In genomic region chr6:54112171-54112650, GRCh38 we compare ENCODE assay signal across 28 cellular contexts. TPM values are rescaled to one million over a fixed set of nuclear protein-coding genes. Genes with fewer than 3 reads are reported as not detected.
DNase-seq lines count a peak whose midpoint lies in the region; ATAC-seq, FAIRE-seq and TF ChIP-seq lines count a peak whose summit lies in the region.
"Had no signal": no experiment of that assay in that cellular context is flagged by ENCODE, and none has a peak within 500 bp of the region (broad histone marks: within the 10 kb centered on the region; RNA-seq: fewer than 3 reads in every experiment).

No MANE protein-coding gene starts in this region.

- H3K36me3 ChIP-seq in astrocyte (ENCODE audit: insufficient read depth, low read length) (no peaks in the 10 kb centered on the region), skeletal muscle satellite cell (ENCODE audit: insufficient read depth, low read length) (no peaks in the 10 kb centered on the region), pancreas (no peaks in the 10 kb centered on the region)
- H3K36me3 ChIP-seq: BE2C, sigmoid colon, SJCRH30, upper lobe of right lung had no signal

- no peak for TF ChIP-seq POLR2A in H54 (IDR thresholded peaks at IDR 0.05; ENCODE audit: low read depth, low read length)

- no peak for ATAC-seq in foreskin keratinocyte
- no peak for ATAC-seq in GM18861 (IDR thresholded peaks at IDR 0.05; ENCODE audit: unreplicated experiment)
- no peak for ATAC-seq in pancreas
- ATAC-seq: activated CD4-positive, alpha-beta T cell treated with anti-CD3 and anti-CD28 coated beads for 36 hours; naive thymus-derived CD4-positive, alpha-beta T cell; Panc1; T-cell; upper lobe of right lung had no signal

- H3K36me3 Mint-ChIP-seq in astrocyte (ENCODE audit: low read depth, unreplicated experiment): peaks cover 1% of the 10 kb centered on the region
- H3K36me3 Mint-ChIP-seq: T-cell had no signal

- FAIRE-seq in H54 (lab: Jason Lieb, UNC): peak; percentile 81
- FAIRE-seq in astrocyte (lab: Jason Lieb, UNC): no peak
- no peak for FAIRE-seq in pancreas (lab: Jason Lieb, UNC)
- FAIRE-seq: HTR-8/SVneo had no signal

- no peaks in the 10 kb centered on the region for H3K9me3 Mint-ChIP-seq in astrocyte (ENCODE audit: unreplicated experiment)

- H3K27me3 Mint-ChIP-seq in astrocyte (ENCODE audit: low read depth, unreplicated experiment): peaks cover 4% of the 10 kb centered on the region
- H3K27me3 Mint-ChIP-seq: activated T-cell treated with anti-CD3 and anti-CD28 coated beads, Interleukin-2, amount 50 U/mL, for 24 hours; dendritic cell treated with granulocyte-macrophage colony-stimulating factor and Interleukin-4, amounts not matched to agents 40 ng/mL and 50 ng/mL, for 4 days had no signal

- no peak overlapping the region for H3K27ac ChIP-seq in astrocyte (ENCODE audit: low read depth, low read length)
- H3K27ac ChIP-seq in foreskin keratinocyte: no peak overlapping the region
- no peak overlapping the region for H3K27ac ChIP-seq in pancreas
- H3K27ac ChIP-seq: sigmoid colon, SJCRH30, upper lobe of right lung had no signal

- 67 to 70% methylated on average over 1 of the region's 1 CpG for WGBS in pancreas, 2 donors

- no peak overlapping the region for H3K9ac ChIP-seq in astrocyte (ENCODE audit: low read length)
- no peak overlapping the region for H3K9ac ChIP-seq in skeletal muscle satellite cell (ENCODE audit: low read depth, low read length)

- DNase-seq in H54 (ENCODE audit: insufficient read length, low spot score): no peak
- DNase-seq in astrocyte (ENCODE audit: low read depth): peak; percentile 47
- DNase-seq in foreskin keratinocyte: peak; percentile 14 to 53
- no peak for DNase-seq in AML-193 (lab: John Stamatoyannopoulos, UW)
- no peak for DNase-seq in pancreas
- DNase-seq in cerebellar cortex (ENCODE audit: low spot score): no peak
- DNase-seq: activated CD4-positive, alpha-beta T cell treated with anti-CD3 and anti-CD28 coated beads for 36 hours; activated CD8-positive, alpha-beta memory T cell treated with anti-CD3 and anti-CD28 coated beads for 24 hours; activated T-cell treated with anti-CD3 and anti-CD28 coated beads, Interleukin-2, amount 50 U/mL, for 24 hours; BE2C; DMS53; GDM1; KG1; naive thymus-derived CD4-positive, alpha-beta T cell; NCI-H1694 treated with DMSO at 0.1 percent for 48 hours; NCI-H2171 treated with DMSO at 0.1 percent for 48 hours; NCI-H524 treated with DMSO at 0.1 percent for 48 hours; sigmoid colon; SJCRH30; T-cell; upper lobe of right lung had no signal

- H4K20me1 ChIP-seq in astrocyte (ENCODE audit: insufficient read depth, low read length): no peaks in the 10 kb centered on the region

- H3K4me3 Mint-ChIP-seq in astrocyte (ENCODE audit: unreplicated experiment): no peak overlapping the region
- H3K4me3 Mint-ChIP-seq: activated CD4-positive, alpha-beta T cell treated with anti-CD3 and anti-CD28 coated beads for 36 hours; activated T-cell treated with anti-CD3 and anti-CD28 coated beads, Interleukin-2, amount 50 U/mL, for 24 hours; dendritic cell treated with granulocyte-macrophage colony-stimulating factor and Interleukin-4, amounts not matched to agents 40 ng/mL and 50 ng/mL, for 4 days; mesothelial cell of epicardium; naive thymus-derived CD4-positive, alpha-beta T cell; T-cell had no signal

- H3K9me3 ChIP-seq in astrocyte (ENCODE audit: insufficient read depth, low read depth, low read length) (no peaks in the 10 kb centered on the region), skeletal muscle satellite cell (replicated peaks; ENCODE audit: low read length) (no peaks in the 10 kb centered on the region), pancreas (no peaks in the 10 kb centered on the region)
- H3K9me3 ChIP-seq: BE2C, SJCRH30, upper lobe of right lung had no signal

- TF ChIP-seq CTCF in astrocyte (IDR thresholded peaks at IDR 0.05; ENCODE audit: insufficient read depth, low read depth, low read length): no peak
- TF ChIP-seq CTCF in foreskin keratinocyte (conservative IDR thresholded peaks at IDR 0.05): no peak
- TF ChIP-seq CTCF in pancreas (IDR thresholded peaks at IDR 0.05): no peak

- H3K27me3 ChIP-seq in astrocyte (ENCODE audit: insufficient read depth, low read length) (no peaks in the 10 kb centered on the region), foreskin keratinocyte (no peaks in the 10 kb centered on the region), skeletal muscle satellite cell (ENCODE audit: control insufficient read depth, insufficient read depth, low read length) (no peaks in the 10 kb centered on the region), pancreas (no peaks in the 10 kb centered on the region)
- H3K27me3 ChIP-seq: BE2C, sigmoid colon, SJCRH30, upper lobe of right lung had no signal

- no peak overlapping the region for H3K4me3 ChIP-seq in astrocyte (ENCODE audit: insufficient read depth, low read depth, low read length)
- H3K4me3 ChIP-seq in skeletal muscle satellite cell (ENCODE audit: low read length): no peak overlapping the region
- H3K4me3 ChIP-seq in pancreas: no peak overlapping the region
- H3K4me3 ChIP-seq: sigmoid colon, SJCRH30, upper lobe of right lung had no signal

- H3K4me1 ChIP-seq in astrocyte (ENCODE audit: insufficient read depth, low read length) (no peaks in the 10 kb centered on the region), foreskin keratinocyte (peaks cover 9% of the 10 kb centered on the region), skeletal muscle satellite cell (ENCODE audit: control insufficient read depth, insufficient read depth, low read length) (peaks cover 30% of the 10 kb centered on the region), pancreas (no peaks in the 10 kb centered on the region)
- H3K4me1 ChIP-seq: BE2C, sigmoid colon, SJCRH30, upper lobe of right lung had no signal

- H3K27ac Mint-ChIP-seq in astrocyte (ENCODE audit: unreplicated experiment): no peak overlapping the region
- H3K27ac Mint-ChIP-seq: activated CD4-positive, alpha-beta T cell treated with anti-CD3 and anti-CD28 coated beads for 36 hours; activated T-cell treated with anti-CD3 and anti-CD28 coated beads, Interleukin-2, amount 50 U/mL, for 24 hours; dendritic cell treated with granulocyte-macrophage colony-stimulating factor and Interleukin-4, amounts not matched to agents 40 ng/mL and 50 ng/mL, for 4 days; mesothelial cell of epicardium; naive thymus-derived CD4-positive, alpha-beta T cell; T-cell had no signal

- intact Hi-C loops in pancreas (cut with DNase I): no loop called here

- H3K4me2 ChIP-seq in astrocyte (ENCODE audit: low read length) (no peak overlapping the region), skeletal muscle satellite cell (ENCODE audit: low read length) (peak overlapping the region; percentile 17)

- H3K4me1 Mint-ChIP-seq in astrocyte (ENCODE audit: low read depth, unreplicated experiment): no peaks in the 10 kb centered on the region
- H3K4me1 Mint-ChIP-seq: activated CD4-positive, alpha-beta T cell treated with anti-CD3 and anti-CD28 coated beads for 36 hours; naive thymus-derived CD4-positive, alpha-beta T cell; T-cell had no signal

- no peaks in the 10 kb centered on the region for H3K79me2 ChIP-seq in astrocyte (ENCODE audit: insufficient read depth, low read length)

- H2AFZ ChIP-seq in astrocyte (ENCODE audit: low read depth, low read length): no peak overlapping the region

RNA-seq across cellular contexts. Expression of gene MLIP, which starts 1.0 kb away (rescaled TPM):
- total RNA-seq in astrocyte: 0.55 TPM in 1 of 2 replicates, not detected in the other
- not detected in 2 replicates for total RNA-seq in foreskin keratinocyte
- polyA plus RNA-seq in foreskin keratinocyte: not detected in 2 replicates
- 0.66 TPM in 1 of 2 replicates, not detected in the other for total RNA-seq in skeletal muscle satellite cell (2012; rRNA removed)
- total RNA-seq in pancreas: 1 to 10 TPM in 2 of 6 donors, under 1 TPM in 4; 0.32 to 2.0 (median 0.68) TPM
- polyA plus RNA-seq in pancreas: 1 to 10 TPM in 1 of 2 donors, under 1 TPM in 1; 0.84 to 5.8 TPM
- total RNA-seq: activated CD4-positive, alpha-beta T cell treated with anti-CD3 and anti-CD28 coated beads for 36 hours; H4; naive thymus-derived CD4-positive, alpha-beta T cell; T-cell had no signal
- polyA plus RNA-seq: naive thymus-derived CD4-positive, alpha-beta T cell had no signal

Comparison
In these comparisons a context has a peak if more than half of its experiments do, and no peak if none do; other contexts are left out.
1. DNase-seq: peak in astrocyte (single experiment) and foreskin keratinocyte (2 of 2); none in H54 (single experiment), AML-193 (0 of 2), pancreas (0 of 6) and cerebellar cortex (single experiment).